In the genomic region with DNA sequence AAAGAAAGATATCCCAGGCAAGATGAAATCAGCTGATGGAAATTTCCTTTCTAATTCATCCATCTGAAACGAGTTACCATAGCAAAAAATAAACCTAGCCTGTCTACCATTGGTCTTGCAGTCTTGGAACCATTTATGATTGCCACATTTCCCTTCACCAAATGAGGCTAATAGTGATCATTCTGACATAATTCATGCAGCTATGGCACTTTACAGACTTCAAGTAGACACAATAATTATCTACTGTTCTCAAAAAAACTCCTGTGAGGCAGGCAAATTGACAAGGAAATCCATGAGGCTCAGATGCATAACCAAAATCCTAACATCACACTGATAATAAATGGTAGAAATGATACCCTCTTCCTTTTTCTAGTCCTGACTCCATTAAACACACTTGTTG, we compare ENCODE assay signal across 30 cellular contexts.
"Had no signal": no experiment of that assay in that cellular context is flagged by ENCODE, and none has a peak within 500 bp of the region (broad histone marks: within the 10 kb centered on the region; RNA-seq: fewer than 3 reads in every experiment).

No MANE protein-coding gene starts in this region.

- H3K9me3 ChIP-seq: adrenal gland, ascending aorta, body of pancreas, breast epithelium had no signal

- H3K27me3 ChIP-seq: adrenal gland, ascending aorta, body of pancreas, brain microvascular endothelial cell, breast epithelium, cardiac muscle cell had no signal

- H3K27ac ChIP-seq: adrenal gland, ascending aorta, body of pancreas, brain microvascular endothelial cell, breast epithelium, cardiac muscle cell had no signal

- H3K36me3 ChIP-seq: adrenal gland, ascending aorta, brain microvascular endothelial cell, breast epithelium, cardiac muscle cell had no signal

- DNase-seq: activated effector memory CD4-positive, alpha-beta T cell treated with anti-CD3 and anti-CD28 coated beads, Interleukin-2, amount 50 U/mL, for 16 hours; activated effector memory CD4-positive, alpha-beta T cell treated with Interleukin-2 at 50 U/mL for 16 hours; activated gamma-delta T cell; activated gamma-delta T cell treated with Interleukin-2 at 50 U/mL for 16 hours; activated naive CD4-positive, alpha-beta T cell; activated naive CD4-positive, alpha-beta T cell treated with anti-CD3 and anti-CD28 coated beads for 36 hours; activated naive CD4-positive, alpha-beta T cell treated with anti-CD3 and anti-CD28 coated beads, Interleukin-2, amount 10 ng/mL, durations not matched to agents 7 days and 5 days; activated naive CD4-positive, alpha-beta T cell treated with anti-CD3 and anti-CD28 coated beads, Interleukin-2, amount 50 U/mL, for 16 hours; activated naive CD4-positive, alpha-beta T cell treated with Interleukin-2 at 50 U/mL for 16 hours; activated naive CD8-positive, alpha-beta T cell treated with anti-CD3 and anti-CD28 coated beads for 36 hours; activated naive CD8-positive, alpha-beta T cell treated with anti-CD3 and anti-CD28 coated beads, Interleukin-2, amount 10 ng/mL, durations not matched to agents 7 days and 5 days; activated naive CD8-positive, alpha-beta T cell treated with anti-CD3 and anti-CD28 coated beads, Interleukin-2, amount 50 U/mL, for 24 hours; activated T-cell treated with anti-CD3 and anti-CD28 coated beads, Interleukin-2, amount 50 U/mL, for 1 hour; activated T-cell treated with anti-CD3 and anti-CD28 coated beads, Interleukin-2, amount 50 U/mL, for 24 hours; activated T-cell treated with anti-CD3 and anti-CD28 coated beads, Interleukin-2, amount 50 U/mL, for 4 hours; activated T-cell treated with anti-CD3 and anti-CD28 coated beads, Interleukin-2, amount 50 U/mL, for 48 hours; activated T-cell treated with anti-CD3 and anti-CD28 coated beads, Interleukin-2, amount 50 U/mL, for 72 hours; adrenal gland; amniotic stem cell; amygdala; anterior cingulate cortex; aorta; body of pancreas; brain microvascular endothelial cell; caudate nucleus; central memory CD4-positive, alpha-beta T cell; cerebellar nuclear complex had no signal

- H3K4me3 ChIP-seq: adrenal gland, ascending aorta, body of pancreas, breast epithelium, cardiac muscle cell had no signal
